Comparison of ENCODE assay signal across 17 cellular contexts in the genomic region with DNA sequence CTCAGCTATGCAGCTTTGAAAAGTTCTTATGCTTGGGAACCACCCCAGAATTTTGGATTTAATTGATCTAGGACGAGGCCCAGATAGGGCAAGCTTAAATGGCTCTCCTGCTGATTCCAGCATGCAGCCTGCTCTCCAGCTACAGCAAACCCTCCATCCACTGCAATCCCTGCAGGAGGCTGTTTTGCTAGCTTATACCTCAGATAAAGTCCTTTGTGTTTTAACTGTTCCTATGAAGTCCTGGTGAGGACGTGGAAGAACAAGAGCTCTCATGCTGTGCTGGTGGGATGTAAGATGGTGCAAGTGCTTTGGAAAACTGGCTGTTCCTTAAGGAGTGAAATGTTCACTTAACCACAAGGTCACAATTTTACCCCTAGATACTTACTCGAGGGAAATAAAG. TPM values are rescaled to one million over a fixed set of nuclear protein-coding genes. Genes with fewer than 3 reads are reported as not detected.
DNase-seq lines count a peak whose midpoint lies in the region; ATAC-seq and TF ChIP-seq lines count a peak whose summit lies in the region.
"Had no signal": no experiment of that assay in that cellular context is flagged by ENCODE, and none has a peak within 500 bp of the region (broad histone marks: within the 10 kb centered on the region; RNA-seq: fewer than 3 reads in every experiment).

No MANE protein-coding gene starts in this region.

- H3K36me3 ChIP-seq in HEK293 (ENCODE audit: control insufficient read depth in 2 of 2, insufficient read depth in 1 of 2, low read length in 2 of 2) = no peaks in the 10 kb centered on the region
- H3K36me3 ChIP-seq: BLaER1 treated with 17β-estradiol and CSF1 and Interleukin-3, amounts not matched to agents 10 nM and 100 nM had no signal

- H3K27ac Mint-ChIP-seq in progenitor cell of endocrine pancreas = peak overlapping the region; percentile 39
- H3K27ac Mint-ChIP-seq: B cell; CD4-positive, CD25-positive, alpha-beta regulatory T cell; CD8-positive, alpha-beta memory T cell had no signal

- H3K4me3 ChIP-seq in HEK293 (ENCODE audit: low read depth, low read length) = no peak overlapping the region
- H3K4me3 ChIP-seq in choroid plexus epithelial cell (ENCODE audit: low read depth, low read length) = no peak overlapping the region
- H3K4me3 ChIP-seq: BLaER1 treated with 17β-estradiol and CSF1 and Interleukin-3, amounts not matched to agents 10 nM and 100 nM; K562 had no signal

- POLR2A ChIA-PET in HEK293 (lab: Yijun Ruan, JAX) = no interaction called here

- ATAC-seq in GM18861 (IDR thresholded peaks at IDR 0.05; ENCODE audit: unreplicated experiment) (no peak), HG03520 (IDR thresholded peaks at IDR 0.05; ENCODE audit: unreplicated experiment) (no peak)
- ATAC-seq: K562 had no signal

- H3K36me3 Mint-ChIP-seq in progenitor cell of endocrine pancreas (ENCODE audit: insufficient read depth) = no peaks in the 10 kb centered on the region
- H3K36me3 Mint-ChIP-seq: CD4-positive, CD25-positive, alpha-beta regulatory T cell had no signal

- H3K27me3 Mint-ChIP-seq in progenitor cell of endocrine pancreas = peaks cover 10% of the 10 kb centered on the region
- H3K27me3 Mint-ChIP-seq: B cell; CD4-positive, CD25-positive, alpha-beta regulatory T cell had no signal

- no peak overlapping the region for H3K27ac ChIP-seq in HEK293 (ENCODE audit: extremely low read depth, low read depth, low read length)
- H3K27ac ChIP-seq: BLaER1 treated with 17β-estradiol and CSF1 and Interleukin-3, amounts not matched to agents 10 nM and 100 nM had no signal

- H3K4me3 Mint-ChIP-seq in progenitor cell of endocrine pancreas (ENCODE audit: low read depth) = no peak overlapping the region
- H3K4me3 Mint-ChIP-seq: B cell; CD4-positive, CD25-positive, alpha-beta regulatory T cell; CD8-positive, alpha-beta memory T cell; H9 had no signal

- H3K4me1 Mint-ChIP-seq in progenitor cell of endocrine pancreas (ENCODE audit: low read depth) = no peaks in the 10 kb centered on the region
- H3K4me1 Mint-ChIP-seq: B cell; CD4-positive, CD25-positive, alpha-beta regulatory T cell; CD8-positive, alpha-beta memory T cell had no signal

- DNase-seq in choroid plexus epithelial cell (ENCODE audit: low read depth) (peak; percentile 28), iPS-NIHi7 (ENCODE audit: extremely low spot score) (peak; percentile 37), progenitor cell of endocrine pancreas (ENCODE audit: low spot score, unreplicated experiment) (no peak), NCI-H2029 (lab: John Stamatoyannopoulos, UW) (no peak), SIG-M5 (lab: John Stamatoyannopoulos, UW) (no peak)
- DNase-seq: CD4-positive, CD25-positive, alpha-beta regulatory T cell; CD8-positive, alpha-beta memory T cell; COR-L47; DMS 273 treated with DMSO at 0.1 percent for 48 hours; H9; IMR-90 had no signal

- CTCF ChIA-PET in HEK293 (lab: Yijun Ruan, JAX) = interaction anchor here (0.6 to 1.4 kb wide), 3 partner anchors 16 to 274 kb away, joined by 3 to 5 read pairs (median 4); a partner anchor contains a TSS

- no peaks in the 10 kb centered on the region for H3K9me3 Mint-ChIP-seq in progenitor cell of endocrine pancreas (ENCODE audit: low read depth)
- H3K9me3 Mint-ChIP-seq: CD8-positive, alpha-beta memory T cell had no signal

- TF ChIP-seq CTCF in HEK293 (tag by site-specific recombination; IDR thresholded peaks at IDR 0.05) (no peak), choroid plexus epithelial cell (conservative IDR thresholded peaks at IDR 0.05; ENCODE audit: low read depth, low read length) (no peak), progenitor cell of endocrine pancreas (IDR thresholded peaks at IDR 0.05; ENCODE audit: unreplicated experiment) (no peak)

- H3K9me3 ChIP-seq in HEK293 (ENCODE audit: control insufficient read depth, insufficient read depth, low read depth, low read length) = no peaks in the 10 kb centered on the region

- no peaks in the 10 kb centered on the region for H3K4me1 ChIP-seq in HEK293 (ENCODE audit: control insufficient read depth, insufficient read depth, low read length)

TF ChIP-seq in HEK293, 187 proteins besides CTCF, POLR2A, EP300 and RAD21:
- TF ChIP-seq, protein P1, sequence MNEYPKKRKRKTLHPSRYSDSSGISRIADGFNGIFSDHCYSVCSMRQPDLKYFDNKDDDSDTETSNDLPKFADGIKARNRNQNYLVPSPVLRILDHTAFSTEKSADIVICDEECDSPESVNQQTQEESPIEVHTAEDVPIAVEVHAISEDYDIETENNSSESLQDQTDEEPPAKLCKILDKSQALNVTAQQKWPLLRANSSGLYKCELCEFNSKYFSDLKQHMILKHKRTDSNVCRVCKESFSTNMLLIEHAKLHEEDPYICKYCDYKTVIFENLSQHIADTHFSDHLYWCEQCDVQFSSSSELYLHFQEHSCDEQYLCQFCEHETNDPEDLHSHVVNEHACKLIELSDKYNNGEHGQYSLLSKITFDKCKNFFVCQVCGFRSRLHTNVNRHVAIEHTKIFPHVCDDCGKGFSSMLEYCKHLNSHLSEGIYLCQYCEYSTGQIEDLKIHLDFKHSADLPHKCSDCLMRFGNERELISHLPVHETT (tag by site-specific recombination; IDR thresholded peaks at IDR 0.05) = no peak
- TF ChIP-seq ZNF596 (tag by site-specific recombination; IDR thresholded peaks at IDR 0.05) = peak; percentile 26; the same call in 1 of the 2 replicates
- TF ChIP-seq BCL11B (tag by site-specific recombination; IDR thresholded peaks at IDR 0.05; ENCODE audit: low read depth) = no peak
- no peak for TF ChIP-seq ZNF785 (tag by site-specific recombination; IDR thresholded peaks at IDR 0.05)
- TF ChIP-seq GLIS1 (tag by site-specific recombination; IDR thresholded peaks at IDR 0.05) = peak; percentile 54
- TF ChIP-seq KLF8 (tag by site-specific recombination; IDR thresholded peaks at IDR 0.05) = no peak
- TF ChIP-seq ZBTB20 (tag by site-specific recombination; IDR thresholded peaks at IDR 0.05) = no peak
- TF ChIP-seq, protein P2, sequence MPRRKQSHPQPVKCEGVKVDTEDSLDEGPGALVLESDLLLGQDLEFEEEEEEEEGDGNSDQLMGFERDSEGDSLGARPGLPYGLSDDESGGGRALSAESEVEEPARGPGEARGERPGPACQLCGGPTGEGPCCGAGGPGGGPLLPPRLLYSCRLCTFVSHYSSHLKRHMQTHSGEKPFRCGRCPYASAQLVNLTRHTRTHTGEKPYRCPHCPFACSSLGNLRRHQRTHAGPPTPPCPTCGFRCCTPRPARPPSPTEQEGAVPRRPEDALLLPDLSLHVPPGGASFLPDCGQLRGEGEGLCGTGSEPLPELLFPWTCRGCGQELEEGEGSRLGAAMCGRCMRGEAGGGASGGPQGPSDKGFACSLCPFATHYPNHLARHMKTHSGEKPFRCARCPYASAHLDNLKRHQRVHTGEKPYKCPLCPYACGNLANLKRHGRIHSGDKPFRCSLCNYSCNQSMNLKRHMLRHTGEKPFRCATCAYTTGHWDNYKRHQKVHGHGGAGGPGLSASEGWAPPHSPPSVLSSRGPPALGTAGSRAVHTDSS (tag by site-specific recombination; IDR thresholded peaks at IDR 0.05) = no peak
- no peak for TF ChIP-seq ZNF37A (tag by site-specific recombination; IDR thresholded peaks at IDR 0.05)
- no peak for TF ChIP-seq ZNF610 (tag by site-specific recombination; IDR thresholded peaks at IDR 0.05; ENCODE audit: borderline replicate concordance)
- TF ChIP-seq, protein P3, sequence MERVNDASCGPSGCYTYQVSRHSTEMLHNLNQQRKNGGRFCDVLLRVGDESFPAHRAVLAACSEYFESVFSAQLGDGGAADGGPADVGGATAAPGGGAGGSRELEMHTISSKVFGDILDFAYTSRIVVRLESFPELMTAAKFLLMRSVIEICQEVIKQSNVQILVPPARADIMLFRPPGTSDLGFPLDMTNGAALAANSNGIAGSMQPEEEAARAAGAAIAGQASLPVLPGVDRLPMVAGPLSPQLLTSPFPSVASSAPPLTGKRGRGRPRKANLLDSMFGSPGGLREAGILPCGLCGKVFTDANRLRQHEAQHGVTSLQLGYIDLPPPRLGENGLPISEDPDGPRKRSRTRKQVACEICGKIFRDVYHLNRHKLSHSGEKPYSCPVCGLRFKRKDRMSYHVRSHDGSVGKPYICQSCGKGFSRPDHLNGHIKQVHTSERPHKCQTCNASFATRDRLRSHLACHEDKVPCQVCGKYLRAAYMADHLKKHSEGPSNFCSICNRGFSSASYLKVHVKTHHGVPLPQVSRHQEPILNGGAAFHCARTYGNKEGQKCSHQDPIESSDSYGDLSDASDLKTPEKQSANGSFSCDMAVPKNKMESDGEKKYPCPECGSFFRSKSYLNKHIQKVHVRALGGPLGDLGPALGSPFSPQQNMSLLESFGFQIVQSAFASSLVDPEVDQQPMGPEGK (tag by site-specific recombination; IDR thresholded peaks at IDR 0.05) = no peak
- TF ChIP-seq FEZF1 (tag by site-specific recombination; IDR thresholded peaks at IDR 0.05) = peak; percentile 81
- no peak for TF ChIP-seq ZSCAN16 (tag by site-specific recombination; IDR thresholded peaks at IDR 0.05)
- TF ChIP-seq KLF9 (tag by site-specific recombination; IDR thresholded peaks at IDR 0.05; ENCODE audit: low read depth) = no peak
- TF ChIP-seq ZNF670 (tag by site-specific recombination; IDR thresholded peaks at IDR 0.05; ENCODE audit: low read depth) = no peak
- peak; percentile 67 for TF ChIP-seq ZNF341 (tag by site-specific recombination; IDR thresholded peaks at IDR 0.05; ENCODE audit: low read depth)
- no peak for TF ChIP-seq ZNF843 (tag by site-specific recombination; IDR thresholded peaks at IDR 0.05)
- TF ChIP-seq ZNF423 (tag by site-specific recombination; IDR thresholded peaks at IDR 0.05) = peak; percentile 49; the same call in 1 of the 2 replicates
- no peak for TF ChIP-seq ZBTB1 (tag by site-specific recombination; IDR thresholded peaks at IDR 0.05)
- no peak for TF ChIP-seq ZNF768 (tag by site-specific recombination; IDR thresholded peaks at IDR 0.05)
- no peak for TF ChIP-seq ZNF404 (tag by site-specific recombination; IDR thresholded peaks at IDR 0.05)
- peak; percentile 100 for TF ChIP-seq ZIC2 (tag by site-specific recombination; IDR thresholded peaks at IDR 0.05)

RNA-seq across cellular contexts. Expression of a gene that starts 25.5 kb away (rescaled TPM):
- 19.2 and 21.2 TPM in 2 replicates for total RNA-seq in progenitor cell of endocrine pancreas

RNA-seq across cellular contexts. Expression of a gene that starts 36.9 kb away (rescaled TPM):
- total RNA-seq in progenitor cell of endocrine pancreas = 14.3 and 17.8 TPM in 2 replicates

Comparison
In these comparisons a context has a peak if more than half of its experiments do, and no peak if none do; other contexts are left out.
1. DNase-seq: peak in choroid plexus epithelial cell (single experiment) and iPS-NIHi7 (single experiment); none in progenitor cell of endocrine pancreas (single experiment), NCI-H2029 (single experiment) and SIG-M5 (single experiment).